ENCODE assay signal across 27 cellular contexts in genomic region chr6:3277851-3278416, GRCh38. TPM values are rescaled to one million over a fixed set of nuclear protein-coding genes. Genes with fewer than 3 reads are reported as not detected.
"Had no signal": no experiment of that assay in that cellular context is flagged by ENCODE, and none has a peak within 500 bp of the region (broad histone marks: within the 10 kb centered on the region; RNA-seq: fewer than 3 reads in every experiment).

No MANE protein-coding gene starts in this region.

- H3K79me2 ChIP-seq: hepatocyte had no signal

- FAIRE-seq: endothelial cell of umbilical vein, TTC549 had no signal

- H3K4me2 ChIP-seq: hepatocyte had no signal

- H2AFZ ChIP-seq: hepatocyte had no signal

- ATAC-seq: activated CD4-positive, alpha-beta T cell treated with anti-CD3 and anti-CD28 coated beads for 36 hours; body of pancreas; esophagus mucosa; left lobe of liver; naive thymus-derived CD8-positive, alpha-beta T cell; T-cell had no signal

- DNase-seq: activated B cell treated with CpG ODN at 0.5 μM for 24 hours; activated CD4-positive, alpha-beta T cell treated with anti-CD3 and anti-CD28 coated beads for 36 hours; activated CD4-positive, alpha-beta T cell treated with anti-CD3 and anti-CD28 coated beads, Interleukin-2, amount 50 U/mL, for 4 hours; activated CD8-positive, alpha-beta memory T cell treated with anti-CD3 and anti-CD28 coated beads, Interleukin-2, amount 50 U/mL, for 48 hours; activated gamma-delta T cell treated with Interleukin-2 at 50 U/mL for 16 hours; dermis blood vessel endothelial cell; effector CD8-positive, alpha-beta T cell; foreskin melanocyte; immature natural killer cell; naive thymus-derived CD8-positive, alpha-beta T cell; occipital lobe; stimulated activated CD4-positive, alpha-beta T cell treated with anti-CD3 and anti-CD28 coated beads, Interleukin-12 subunit alpha, Interleukin-12 subunit beta, amount 100 ng/mL, for 4 hours; T-cell; thyroid gland had no signal

- H3K27ac Mint-ChIP-seq: activated B cell treated with CpG ODN at 0.5 μM for 24 hours; activated CD4-positive, alpha-beta T cell treated with anti-CD3 and anti-CD28 coated beads for 36 hours; activated naive CD4-positive, alpha-beta T cell treated with anti-CD3 and anti-CD28 coated beads, Interleukin-2, amount 50 U/mL, for 24 hours; mesothelial cell of epicardium; stimulated activated naive CD8-positive, alpha-beta T cell treated with anti-CD3 and anti-CD28 coated beads, Interleukin-15, Interleukin-2, amounts not matched to agents 100 ng/mL and 50 ng/mL, for 24 hours; T-cell; T-helper 2 cell treated with Interferon-gamma antibody and Interleukin-4, amounts not matched to agents 5 μg/mL and 100 μg/mL, for 36 hours had no signal

- H3K27me3 Mint-ChIP-seq: activated B cell treated with CpG ODN at 0.5 μM for 24 hours; activated CD4-positive, alpha-beta T cell treated with anti-CD3 and anti-CD28 coated beads for 36 hours; activated naive CD4-positive, alpha-beta T cell treated with anti-CD3 and anti-CD28 coated beads, Interleukin-2, amount 50 U/mL, for 24 hours; naive thymus-derived CD8-positive, alpha-beta T cell; stimulated activated naive CD8-positive, alpha-beta T cell treated with anti-CD3 and anti-CD28 coated beads, Interleukin-15, Interleukin-2, amounts not matched to agents 100 ng/mL and 50 ng/mL, for 24 hours; T-cell had no signal

- H3K36me3 Mint-ChIP-seq: activated naive CD4-positive, alpha-beta T cell treated with anti-CD3 and anti-CD28 coated beads, Interleukin-2, amount 50 U/mL, for 24 hours; mesothelial cell of epicardium had no signal

- H3K9me3 ChIP-seq: body of pancreas, prostate gland, thyroid gland had no signal

- H3K9me3 Mint-ChIP-seq: activated B cell treated with CpG ODN at 0.5 μM for 24 hours; activated naive CD4-positive, alpha-beta T cell treated with anti-CD3 and anti-CD28 coated beads, Interleukin-2, amount 50 U/mL, for 24 hours; immature natural killer cell; mesothelial cell of epicardium; naive thymus-derived CD8-positive, alpha-beta T cell; stimulated activated naive CD8-positive, alpha-beta T cell treated with anti-CD3 and anti-CD28 coated beads, Interleukin-15, Interleukin-2, amounts not matched to agents 100 ng/mL and 50 ng/mL, for 24 hours; T-cell; T-helper 2 cell treated with Interferon-gamma antibody and Interleukin-4, amounts not matched to agents 5 μg/mL and 100 μg/mL, for 36 hours had no signal

- H3K4me3 Mint-ChIP-seq: activated B cell treated with CpG ODN at 0.5 μM for 24 hours; activated CD4-positive, alpha-beta T cell treated with anti-CD3 and anti-CD28 coated beads for 36 hours; activated naive CD4-positive, alpha-beta T cell treated with anti-CD3 and anti-CD28 coated beads, Interleukin-2, amount 50 U/mL, for 24 hours; immature natural killer cell; mesothelial cell of epicardium; naive thymus-derived CD8-positive, alpha-beta T cell; stimulated activated naive CD8-positive, alpha-beta T cell treated with anti-CD3 and anti-CD28 coated beads, Interleukin-15, Interleukin-2, amounts not matched to agents 100 ng/mL and 50 ng/mL, for 24 hours; T-cell; T-helper 2 cell treated with Interferon-gamma antibody and Interleukin-4, amounts not matched to agents 5 μg/mL and 100 μg/mL, for 36 hours had no signal

- H3K4me3 ChIP-seq: body of pancreas, hepatocyte, lung, prostate gland, thyroid gland had no signal

- H3K4me1 ChIP-seq: body of pancreas, prostate gland had no signal

- H3K27me3 ChIP-seq: body of pancreas, hepatocyte, thyroid gland had no signal

- H3K27ac ChIP-seq: body of pancreas, hepatocyte, prostate gland, thyroid gland had no signal

RNA-seq across cellular contexts. Expression of gene TUBB2B, which starts 50.5 kb away (rescaled TPM):
- total RNA-seq: activated B cell treated with CpG ODN at 0.5 μM for 24 hours; activated CD8-positive, alpha-beta memory T cell treated with anti-CD3 and anti-CD28 coated beads for 36 hours; naive thymus-derived CD8-positive, alpha-beta T cell had no signal
